ENCODE assay signal across 2 cellular contexts in genomic region chr4:94506822-94507221, GRCh38.
TF ChIP-seq lines count a peak whose summit lies in the region.

No MANE protein-coding gene starts in this region.

TF ChIP-seq in A549, 52 proteins besides CTCF, POLR2A, EP300 and RAD21:
- TF ChIP-seq E2F6 (IDR thresholded peaks at IDR 0.05; ENCODE audit: borderline replicate concordance, low read depth) (no peak), MAFK (IDR thresholded peaks at IDR 0.05; ENCODE audit: partially characterized antibody) (no peak), HOXA7 (CRISPR knock-in tag; IDR thresholded peaks at IDR 0.05) (no peak), HOXB13 (CRISPR knock-in tag; IDR thresholded peaks at IDR 0.05; ENCODE audit: low read depth) (no peak), NPAS2 (CRISPR knock-in tag; IDR thresholded peaks at IDR 0.05; ENCODE audit: borderline replicate concordance) (no peak), SMC3 (IDR thresholded peaks at IDR 0.05) (no peak), ELK1 (IDR thresholded peaks at IDR 0.05; ENCODE audit: low read depth, low read length) (no peak), NFE2L2 (conservative IDR thresholded peaks at IDR 0.05; ENCODE audit: low read length) (no peak), BCL3 (IDR thresholded peaks at IDR 0.05) (no peak), BHLHE40 (IDR thresholded peaks at IDR 0.05; ENCODE audit: low read depth, low read length) (no peak), HEYL (CRISPR knock-in tag; IDR thresholded peaks at IDR 0.05) (no peak), NR3C1 (IDR thresholded peaks at IDR 0.05) (no peak), MAX (IDR thresholded peaks at IDR 0.05) (no peak), CHD2 (IDR thresholded peaks at IDR 0.05; ENCODE audit: low read length, partially characterized antibody) (no peak), ATOH8 (CRISPR knock-in tag; IDR thresholded peaks at IDR 0.05; ENCODE audit: low read depth) (no peak), FOSB (CRISPR knock-in tag; IDR thresholded peaks at IDR 0.05) (no peak), PHF8 (IDR thresholded peaks at IDR 0.05; ENCODE audit: borderline replicate concordance, low read depth) (no peak), USF2 (IDR thresholded peaks at IDR 0.05) (no peak)

TF ChIP-seq in IMR-90, 13 proteins besides CTCF, POLR2A, EP300 and RAD21:
- TF ChIP-seq ELK1 (IDR thresholded peaks at IDR 0.05; ENCODE audit: borderline replicate concordance, low read depth, low read length) (no peak), BHLHE40 (IDR thresholded peaks at IDR 0.05; ENCODE audit: low read depth, low read length) (no peak), USF2 (IDR thresholded peaks at IDR 0.05; ENCODE audit: low read depth, low read length) (no peak), CEBPB (IDR thresholded peaks at IDR 0.05; ENCODE audit: low read depth, low read length) (no peak), MAFK (IDR thresholded peaks at IDR 0.05; ENCODE audit: low read depth, low read length) (no peak), MAZ (IDR thresholded peaks at IDR 0.05; ENCODE audit: borderline replicate concordance, low read depth, low read length) (no peak), SMC3 (IDR thresholded peaks at IDR 0.05; ENCODE audit: low read depth, low read length) (no peak), MXI1 (IDR thresholded peaks at IDR 0.05; ENCODE audit: borderline replicate concordance, low read depth, low read length) (no peak), NFE2L2 (IDR thresholded peaks at IDR 0.05; ENCODE audit: low read depth, low read length) (no peak), RCOR1 (IDR thresholded peaks at IDR 0.05; ENCODE audit: insufficient replicate concordance, low read length) (no peak)
